Comparison of ENCODE assay signal across 2 cellular contexts in genomic region chr9:133692364-133692985, GRCh38.
TF ChIP-seq lines count a peak whose summit lies in the region.

No MANE protein-coding gene starts in this region.

TF ChIP-seq in HepG2, 621 proteins besides CTCF, POLR2A, EP300 and RAD21:
- TF ChIP-seq MAFF (IDR thresholded peaks at IDR 0.05; ENCODE audit: low read depth, low read length) (no peak), BATF2 (CRISPR knock-in tag; IDR thresholded peaks at IDR 0.05) (no peak), TBP (CRISPR knock-in tag; IDR thresholded peaks at IDR 0.05) (no peak), KMT2A (CRISPR knock-in tag; IDR thresholded peaks at IDR 0.05) (no peak), XBP1 (CRISPR knock-in tag; IDR thresholded peaks at IDR 0.05) (no peak), ZSCAN5A (CRISPR knock-in tag; IDR thresholded peaks at IDR 0.05; ENCODE audit: borderline replicate concordance) (no peak), ZBTB38 (CRISPR knock-in tag; IDR thresholded peaks at IDR 0.05) (no peak), NFIC (IDR thresholded peaks at IDR 0.05; ENCODE audit: low read length) (no peak), ZUFSP (CRISPR knock-in tag; IDR thresholded peaks at IDR 0.05; ENCODE audit: borderline replicate concordance) (no peak), ZNF615 (CRISPR knock-in tag; IDR thresholded peaks at IDR 0.05; ENCODE audit: borderline replicate concordance) (no peak), CEBPZ (IDR thresholded peaks at IDR 0.05; ENCODE audit: low read length) (no peak), HNF4A (CRISPR knock-in tag; IDR thresholded peaks at IDR 0.05) (no peak)

TF ChIP-seq in H1, 55 proteins besides CTCF, POLR2A, EP300 and RAD21:
- TF ChIP-seq MAX (IDR thresholded peaks at IDR 0.05) = no peak
- TF ChIP-seq NRF1 (IDR thresholded peaks at IDR 0.05; ENCODE audit: low read depth, low read length) = no peak
- TF ChIP-seq SAP30 (IDR thresholded peaks at IDR 0.05; ENCODE audit: insufficient read depth, insufficient replicate concordance, low read length) = no peak
- no peak for TF ChIP-seq NANOG (IDR thresholded peaks at IDR 0.05; ENCODE audit: insufficient read depth, low read depth, low read length, poor library complexity, severe bottlenecking)
- no peak for TF ChIP-seq SP4 (IDR thresholded peaks at IDR 0.05; ENCODE audit: low read length)
- TF ChIP-seq HDAC2 (IDR thresholded peaks at IDR 0.05; ENCODE audit: borderline replicate concordance in 1 of 2, low read depth in 2 of 2, low read length in 2 of 2) = no peak
- no peak for TF ChIP-seq CHD1 (IDR thresholded peaks at IDR 0.05; ENCODE audit: low read depth, low read length)
- no peak for TF ChIP-seq PHF8 (conservative IDR thresholded peaks at IDR 0.05; ENCODE audit: low read depth, low read length)
- no peak for TF ChIP-seq BRCA1 (IDR thresholded peaks at IDR 0.05; ENCODE audit: low read depth, low read length)
TF ChIP-seq in H1: peak in this region for 0.
